ENCODE assay signal across 36 cellular contexts in genomic region chr4:171025323-171025722, GRCh38.
A peak's percentile ranks its signal among the peaks of the same experiment; 100 is the strongest.
DNase-seq lines count a peak whose midpoint lies in the region; ATAC-seq, FAIRE-seq and TF ChIP-seq lines count a peak whose summit lies in the region.
"Had no signal": no experiment of that assay in that cellular context is flagged by ENCODE, and none has a peak within 500 bp of the region (broad histone marks: within the 10 kb centered on the region; RNA-seq: fewer than 3 reads in every experiment).

No MANE protein-coding gene starts in this region.

- no peak for FAIRE-seq in HTR-8/SVneo (lab: Jason Lieb, UNC)
- FAIRE-seq: G401.6, GM18507 had no signal

- H3K4me3 ChIP-seq in BLaER1, result peak overlapping the region; percentile 47
- peak overlapping the region; percentile 65 for H3K4me3 ChIP-seq in Loucy (ENCODE audit: low read length, poor library complexity, severe bottlenecking)
- H3K4me3 ChIP-seq: esophagus muscularis mucosa, right atrium auricular region, smooth muscle cell, tibial artery had no signal

- H3K9me2 ChIP-seq in Loucy (replicated peaks; ENCODE audit: low read depth, low read length), result no peaks in the 10 kb centered on the region
- H3K9me2 ChIP-seq: SK-N-SH had no signal

- no peak for TF ChIP-seq CTCF in Loucy (conservative IDR thresholded peaks at IDR 0.05; ENCODE audit: low read length)

- DNase-seq in OCI-M1 (lab: John Stamatoyannopoulos, UW) (peak; percentile 73), amniotic stem cell (lab: John Stamatoyannopoulos, UW) (no peak), HTR-8/SVneo (ENCODE audit: insufficient read length, low spot score) (no peak), HuH-7.5 (ENCODE audit: low spot score) (no peak)
- DNase-seq: activated CD4-positive, alpha-beta T cell treated with anti-CD3 and anti-CD28 coated beads, Interleukin-2, amount 10 ng/mL, durations not matched to agents 24 days and 14 days; activated gamma-delta T cell; activated naive CD8-positive, alpha-beta T cell treated with anti-CD3 and anti-CD28 coated beads, Interleukin-2, amount 50 U/mL, for 24 hours; activated T-cell treated with anti-CD3 and anti-CD28 coated beads, Interleukin-2, amount 50 U/mL, for 24 hours; BE2C; dermis blood vessel endothelial cell; DMS153; GOT3; KG1; left colon; NCI-H1048; NCI-H187; NCI-H2171 treated with DMSO at 0.1 percent for 48 hours; NCI-H524; nephron progenitor cell; NK-92 treated with Interleukin-12 subunit alpha and Interleukin-12 subunit beta, amount 100 ng/mL, for 24 hours; SK-N-SH; stimulated activated CD4-positive, alpha-beta T cell treated with anti-CD3 and anti-CD28 coated beads, Interleukin-1b, Interleukin-23, amount 100 ng/mL, for 48 hours; T-helper 2 cell; tibial artery had no signal

- H3K79me2 ChIP-seq in Loucy (ENCODE audit: insufficient read depth, low read length), result no peaks in the 10 kb centered on the region
- H3K79me2 ChIP-seq: parathyroid adenoma had no signal

- H3K27me3 ChIP-seq in BLaER1, result no peaks in the 10 kb centered on the region
- H3K27me3 ChIP-seq in Loucy (ENCODE audit: insufficient read depth, low read length, poor library complexity, severe bottlenecking), result no peaks in the 10 kb centered on the region
- H3K27me3 ChIP-seq: BE2C, esophagus muscularis mucosa, foreskin keratinocyte, right atrium auricular region, tibial artery had no signal

- H3K9me3 ChIP-seq in BLaER1 (peaks cover 16% of the 10 kb centered on the region; the same call in 1 of the 2 replicates), Loucy (ENCODE audit: insufficient read depth, low read depth, low read length) (no peaks in the 10 kb centered on the region)
- H3K9me3 ChIP-seq: BE2C, esophagus muscularis mucosa, right atrium auricular region, SK-N-SH, tibial artery had no signal

- peak; percentile 36 for ATAC-seq in GM18907 (IDR thresholded peaks at IDR 0.05; ENCODE audit: unreplicated experiment)
- ATAC-seq in GM21529 (IDR thresholded peaks at IDR 0.05; ENCODE audit: unreplicated experiment), result no peak
- ATAC-seq: activated naive CD8-positive, alpha-beta T cell treated with anti-CD3 and anti-CD28 coated beads, Interleukin-2, amount 50 U/mL, for 24 hours; foreskin keratinocyte; left colon had no signal

- peak overlapping the region; percentile 72 for H3K9ac ChIP-seq in BLaER1
- peak overlapping the region; percentile 76 for H3K9ac ChIP-seq in Loucy (ENCODE audit: low read depth, low read length, poor library complexity, severe bottlenecking)
- H3K9ac ChIP-seq: parathyroid adenoma, SK-N-SH had no signal

- H3K27ac ChIP-seq in BLaER1, result peak overlapping the region; percentile 91
- H3K27ac ChIP-seq: esophagus muscularis mucosa, foreskin keratinocyte, parathyroid adenoma, right atrium auricular region, tibial artery, VCaP had no signal

- peaks cover 19% of the 10 kb centered on the region for H3F3A ChIP-seq in Loucy (ENCODE audit: low read depth)

- H3K4me2 ChIP-seq in BLaER1, result peak overlapping the region; percentile 84
- peak overlapping the region; percentile 83 for H3K4me2 ChIP-seq in Loucy (ENCODE audit: low read depth, low read length, poor library complexity, severe bottlenecking)
- H3K4me2 ChIP-seq: SK-N-SH, smooth muscle cell had no signal

- H3K4me1 ChIP-seq in BLaER1 (peaks cover 58% of the 10 kb centered on the region), Loucy (ENCODE audit: insufficient read depth, low read length, poor library complexity, severe bottlenecking) (peaks cover 39% of the 10 kb centered on the region)
- H3K4me1 ChIP-seq: BE2C, esophagus muscularis mucosa, foreskin keratinocyte, parathyroid adenoma, right atrium auricular region, tibial artery had no signal

- H4K20me1 ChIP-seq in BLaER1 (no peaks in the 10 kb centered on the region), Loucy (ENCODE audit: insufficient read depth, low read length, poor library complexity, severe bottlenecking) (no peaks in the 10 kb centered on the region)

- H3K36me3 ChIP-seq in BLaER1 (no peaks in the 10 kb centered on the region), Loucy (ENCODE audit: insufficient read depth, low read length) (no peaks in the 10 kb centered on the region)
- H3K36me3 ChIP-seq: BE2C, esophagus muscularis mucosa, right atrium auricular region, tibial artery had no signal

- peak overlapping the region; percentile 25; the same call in 1 of the 2 replicates for H2AFZ ChIP-seq in Loucy (ENCODE audit: low read length)
- H2AFZ ChIP-seq: parathyroid adenoma had no signal
